ENCODE assay signal across 2 cellular contexts in the genomic region with DNA sequence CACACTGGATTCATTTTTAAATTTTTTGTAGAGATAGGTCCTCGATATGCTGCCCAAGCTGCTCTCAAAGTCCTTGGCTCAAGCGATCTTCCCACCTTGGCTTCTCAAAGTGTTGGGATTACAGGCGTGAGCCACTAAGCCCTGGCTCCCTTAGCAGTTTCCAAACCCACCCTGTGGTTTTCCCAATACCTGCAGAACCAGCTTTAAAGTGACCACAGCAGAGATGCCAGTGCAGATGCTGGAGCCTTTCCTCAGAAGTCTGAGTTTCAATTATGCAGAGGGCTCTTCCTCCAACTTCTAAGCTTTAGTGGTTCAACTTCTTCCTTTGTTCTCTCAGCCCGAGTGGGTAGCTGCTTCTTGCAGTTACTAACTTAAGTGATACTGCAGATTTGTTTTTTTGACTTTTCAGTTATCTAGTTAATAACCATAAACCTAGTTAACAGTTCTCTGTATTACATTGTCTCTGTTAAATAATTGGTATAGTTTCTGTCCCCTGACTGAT.
TF ChIP-seq lines count a peak whose summit lies in the region.

No MANE protein-coding gene starts in this region.

TF ChIP-seq in IMR-90, 13 proteins besides CTCF, POLR2A, EP300 and RAD21:
- TF ChIP-seq FOS (IDR thresholded peaks at IDR 0.05; ENCODE audit: low read depth, low read length) = no peak
- TF ChIP-seq, protein P1, sequence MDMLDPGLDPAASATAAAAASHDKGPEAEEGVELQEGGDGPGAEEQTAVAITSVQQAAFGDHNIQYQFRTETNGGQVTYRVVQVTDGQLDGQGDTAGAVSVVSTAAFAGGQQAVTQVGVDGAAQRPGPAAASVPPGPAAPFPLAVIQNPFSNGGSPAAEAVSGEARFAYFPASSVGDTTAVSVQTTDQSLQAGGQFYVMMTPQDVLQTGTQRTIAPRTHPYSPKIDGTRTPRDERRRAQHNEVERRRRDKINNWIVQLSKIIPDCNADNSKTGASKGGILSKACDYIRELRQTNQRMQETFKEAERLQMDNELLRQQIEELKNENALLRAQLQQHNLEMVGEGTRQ (IDR thresholded peaks at IDR 0.05; ENCODE audit: low read depth, low read length) = no peak
- TF ChIP-seq RFX5 (IDR thresholded peaks at IDR 0.05; ENCODE audit: low read depth, low read length) = no peak
- no peak for TF ChIP-seq RCOR1 (IDR thresholded peaks at IDR 0.05; ENCODE audit: insufficient replicate concordance, low read length)
- no peak for TF ChIP-seq BHLHE40 (IDR thresholded peaks at IDR 0.05; ENCODE audit: low read depth, low read length)
- no peak for TF ChIP-seq MXI1 (IDR thresholded peaks at IDR 0.05; ENCODE audit: borderline replicate concordance, low read depth, low read length)
- TF ChIP-seq MAZ (IDR thresholded peaks at IDR 0.05; ENCODE audit: borderline replicate concordance, low read depth, low read length) = no peak
- TF ChIP-seq SMC3 (IDR thresholded peaks at IDR 0.05; ENCODE audit: low read depth, low read length) = no peak
- no peak for TF ChIP-seq MAFK (IDR thresholded peaks at IDR 0.05; ENCODE audit: low read depth, low read length)
- TF ChIP-seq CHD1 (IDR thresholded peaks at IDR 0.05; ENCODE audit: low read depth, low read length) = no peak
- TF ChIP-seq, protein P2, sequence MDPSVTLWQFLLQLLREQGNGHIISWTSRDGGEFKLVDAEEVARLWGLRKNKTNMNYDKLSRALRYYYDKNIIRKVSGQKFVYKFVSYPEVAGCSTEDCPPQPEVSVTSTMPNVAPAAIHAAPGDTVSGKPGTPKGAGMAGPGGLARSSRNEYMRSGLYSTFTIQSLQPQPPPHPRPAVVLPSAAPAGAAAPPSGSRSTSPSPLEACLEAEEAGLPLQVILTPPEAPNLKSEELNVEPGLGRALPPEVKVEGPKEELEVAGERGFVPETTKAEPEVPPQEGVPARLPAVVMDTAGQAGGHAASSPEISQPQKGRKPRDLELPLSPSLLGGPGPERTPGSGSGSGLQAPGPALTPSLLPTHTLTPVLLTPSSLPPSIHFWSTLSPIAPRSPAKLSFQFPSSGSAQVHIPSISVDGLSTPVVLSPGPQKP (IDR thresholded peaks at IDR 0.05; ENCODE audit: borderline replicate concordance, low read depth, low read length) = no peak
- TF ChIP-seq CEBPB (IDR thresholded peaks at IDR 0.05; ENCODE audit: low read depth, low read length) = no peak
- TF ChIP-seq NFE2L2 (IDR thresholded peaks at IDR 0.05; ENCODE audit: low read depth, low read length) = no peak

TF ChIP-seq in HepG2, 621 proteins besides CTCF, POLR2A, EP300 and RAD21:
- TF ChIP-seq NONO (IDR thresholded peaks at IDR 0.05) (no peak), NONO (CRISPR knock-in tag; conservative IDR thresholded peaks at IDR 0.05) (0 out of 2 replicates have a peak, but pooled peaks have one; percentile 1), ZNF451 (CRISPR knock-in tag; IDR thresholded peaks at IDR 0.05) (no peak), HIC2 (CRISPR knock-in tag; IDR thresholded peaks at IDR 0.05; ENCODE audit: low read depth) (no peak), DDIT3 (CRISPR knock-in tag; IDR thresholded peaks at IDR 0.05) (no peak), ZNF292 (CRISPR knock-in tag; IDR thresholded peaks at IDR 0.05; ENCODE audit: borderline replicate concordance, low read depth) (no peak), MXD1 (CRISPR knock-in tag; IDR thresholded peaks at IDR 0.05) (no peak), HMG20A (CRISPR knock-in tag; IDR thresholded peaks at IDR 0.05; ENCODE audit: borderline replicate concordance) (no peak), ZNF460 (CRISPR knock-in tag; IDR thresholded peaks at IDR 0.05; ENCODE audit: borderline replicate concordance) (0 out of 2 replicates have a peak, but pooled peaks have one; percentile 75), ZSCAN31 (CRISPR knock-in tag; IDR thresholded peaks at IDR 0.05; ENCODE audit: low read depth) (0 out of 2 replicates have a peak, but pooled peaks have one; percentile 10), ZFP82 (CRISPR knock-in tag; IDR thresholded peaks at IDR 0.05; ENCODE audit: borderline replicate concordance) (no peak), ZNF766 (CRISPR knock-in tag; IDR thresholded peaks at IDR 0.05; ENCODE audit: borderline replicate concordance) (no peak)
